In genomic region chr11:26063915-26064314, GRCh38 we compare ENCODE assay signal across 35 cellular contexts.
DNase-seq lines count a peak whose midpoint lies in the region; ATAC-seq, FAIRE-seq and TF ChIP-seq lines count a peak whose summit lies in the region.
"Had no signal": no experiment of that assay in that cellular context is flagged by ENCODE, and none has a peak within 500 bp of the region (broad histone marks: within the 10 kb centered on the region; RNA-seq: fewer than 3 reads in every experiment).

No MANE protein-coding gene starts in this region.

- H3K27me3 ChIP-seq in SU-DHL-6 (ENCODE audit: low read length) (no peaks in the 10 kb centered on the region), mammary epithelial cell (ENCODE audit: insufficient read depth, low read length) (no peaks in the 10 kb centered on the region)
- H3K27me3 ChIP-seq: heart right ventricle, sigmoid colon, tibial nerve had no signal

- BruUV-seq in mammary epithelial cell (replicated peaks; lab: Mats Ljungman, UMichigan) = no TSS peak

- H3K79me2 ChIP-seq in SU-DHL-6 (ENCODE audit: insufficient read depth, low read length) (no peaks in the 10 kb centered on the region), mammary epithelial cell (ENCODE audit: insufficient read depth, low read length) (no peaks in the 10 kb centered on the region)

- H3K9me2 ChIP-seq in SU-DHL-6 (replicated peaks; ENCODE audit: insufficient read depth, low read length) = no peaks in the 10 kb centered on the region

- FAIRE-seq in GM12892 (lab: Jason Lieb, UNC) = peak; percentile 72
- FAIRE-seq: bronchial epithelial cell, D721Med, endothelial cell of umbilical vein, frontal cortex, kidney had no signal

- H3K27ac ChIP-seq in SU-DHL-6 (ENCODE audit: low read depth, low read length) (no peak overlapping the region), mammary epithelial cell (ENCODE audit: insufficient read depth, low read depth, low read length) (no peak overlapping the region)
- H3K27ac ChIP-seq: prostate gland, sigmoid colon, tibial nerve, WERI-Rb-1 had no signal

- no peak for TF ChIP-seq CTCF in SU-DHL-6 (IDR thresholded peaks at IDR 0.05; ENCODE audit: insufficient read depth, low read length, poor library complexity, severe bottlenecking)
- no peak for TF ChIP-seq CTCF in mammary epithelial cell (conservative IDR thresholded peaks at IDR 0.05 in 1 of 2, IDR thresholded peaks at IDR 0.05 in 1 of 2; ENCODE audit: extremely low read depth in 1 of 2, insufficient read depth in 1 of 2, low read depth in 1 of 2, low read length in 2 of 2)

- peak overlapping the region; percentile 7 for H3K4me3 ChIP-seq in SU-DHL-6 (ENCODE audit: insufficient read depth, low read length, poor library complexity, severe bottlenecking)
- H3K4me3 ChIP-seq in mammary epithelial cell (replicated peaks in 1 of 3; ENCODE audit: insufficient read depth in 1 of 3, low read depth in 2 of 3, low read length in 3 of 3) = no peak overlapping the region
- H3K4me3 ChIP-seq: heart right ventricle, prostate gland, sigmoid colon, tibial nerve had no signal

- H3K9ac ChIP-seq in SU-DHL-6 (ENCODE audit: low read length) = no peak overlapping the region
- H3K9ac ChIP-seq in mammary epithelial cell (ENCODE audit: insufficient read depth, low read length) = no peak overlapping the region

- no peaks in the 10 kb centered on the region for H3K4me1 ChIP-seq in mammary epithelial cell (ENCODE audit: insufficient read depth, low read length)
- H3K4me1 ChIP-seq: prostate gland, sigmoid colon had no signal

- H3F3A ChIP-seq in SU-DHL-6 (ENCODE audit: insufficient read depth) = no peaks in the 10 kb centered on the region

- peak overlapping the region; percentile 30 for H3K4me2 ChIP-seq in SU-DHL-6 (ENCODE audit: low read depth, low read length, poor library complexity, severe bottlenecking)
- H3K4me2 ChIP-seq in mammary epithelial cell (ENCODE audit: insufficient read depth, low read depth, low read length) = no peak overlapping the region

- in situ Hi-C loops in mammary epithelial cell (cut with MboI; ENCODE audit: low sequenced_read_pairs in 2 of 2) = no loop called here

- H4K20me1 ChIP-seq in SU-DHL-6 (ENCODE audit: low read depth, low read length) (no peaks in the 10 kb centered on the region), mammary epithelial cell (ENCODE audit: insufficient read depth, low read length) (no peaks in the 10 kb centered on the region)

- intact Hi-C loops in mammary epithelial cell (cut with micrococcal nuclease) (no loop called here), posterior vena cava (cut with DNase I) (no loop called here)

- no peak for DNase-seq in GM12892 (ENCODE audit: insufficient read length)
- DNase-seq in mammary epithelial cell = no peak
- no peak for DNase-seq in posterior vena cava (ENCODE audit: low spot score)
- DNase-seq in activated T-cell treated with anti-CD3 and anti-CD28 coated beads, Interleukin-2, amount 50 U/mL, for 1 hour = no peak
- DNase-seq: activated CD4-positive, alpha-beta T cell treated with anti-CD3 and anti-CD28 coated beads for 4 hours; activated CD8-positive, alpha-beta T cell treated with anti-CD3 and anti-CD28 coated beads, Interleukin-2, amount 10 ng/mL, durations not matched to agents 7 days and 5 days; activated effector memory CD4-positive, alpha-beta T cell treated with Interleukin-2 at 50 U/mL for 16 hours; activated naive CD8-positive, alpha-beta T cell treated with anti-CD3 and anti-CD28 coated beads, Interleukin-2, amount 10 ng/mL, durations not matched to agents 7 days and 5 days; aorta; CD4-positive, alpha-beta memory T cell; heart right ventricle; KBM-7; kidney; naive thymus-derived CD4-positive, alpha-beta T cell; NCI-H1436; NCI-H2081; NCI-H526; nucleus accumbens; SIG-M5; sigmoid colon; stimulated activated CD4-positive, alpha-beta T cell treated with anti-CD3 and anti-CD28 coated beads, Interleukin-12 subunit alpha, Interleukin-12 subunit beta, amount 100 ng/mL, for 4 hours; stimulated activated CD4-positive, alpha-beta T cell treated with anti-CD3 and anti-CD28 coated beads, Interleukin-4, amount 100 ng/mL, for 1 hour; T1000; WERI-Rb-1 had no signal

- dilution Hi-C loops in mammary epithelial cell (cut with HindIII; ENCODE audit: low sequenced_read_pairs) = no loop called here

- CTCF ChIA-PET in mammary epithelial cell (lab: Charles Lee; ENCODE audit: low non-redundant PET) = no interaction called here

- H3K9me3 ChIP-seq in SU-DHL-6 (ENCODE audit: insufficient read depth, low read length) = no peaks in the 10 kb centered on the region
- no peaks in the 10 kb centered on the region for H3K9me3 ChIP-seq in mammary epithelial cell (replicated peaks; ENCODE audit: insufficient read depth, low read length)
- H3K9me3 ChIP-seq: heart right ventricle, prostate gland, sigmoid colon, tibial nerve had no signal

- ATAC-seq in GM19395 (IDR thresholded peaks at IDR 0.05; ENCODE audit: unreplicated experiment) = peak; percentile 58
- peak; percentile 64 for ATAC-seq in HG02885 (IDR thresholded peaks at IDR 0.05; ENCODE audit: poor library complexity, unreplicated experiment)
- no peak for ATAC-seq in GM21390 (IDR thresholded peaks at IDR 0.05; ENCODE audit: unreplicated experiment)
- ATAC-seq: activated CD8-positive, alpha-beta T cell treated with anti-CD3 and anti-CD28 coated beads, Interleukin-2, amount 10 ng/mL, durations not matched to agents 7 days and 5 days; HCT116; naive thymus-derived CD4-positive, alpha-beta T cell had no signal

- TF ChIP-seq POLR2A in GM12892 (IDR thresholded peaks at IDR 0.05; ENCODE audit: low read depth, low read length) = no peak

- H3K36me3 ChIP-seq in SU-DHL-6 (ENCODE audit: low read length) (no peaks in the 10 kb centered on the region), mammary epithelial cell (ENCODE audit: insufficient read depth, low read length) (no peaks in the 10 kb centered on the region)
- H3K36me3 ChIP-seq: heart right ventricle, prostate gland, sigmoid colon, tibial nerve, WERI-Rb-1 had no signal

- no peak overlapping the region for H2AFZ ChIP-seq in SU-DHL-6 (ENCODE audit: low read depth, low read length, severe bottlenecking)
- H2AFZ ChIP-seq in mammary epithelial cell (ENCODE audit: low read depth, low read length) = no peak overlapping the region
